Comparison of ENCODE assay signal across 8 cellular contexts in the genomic region with DNA sequence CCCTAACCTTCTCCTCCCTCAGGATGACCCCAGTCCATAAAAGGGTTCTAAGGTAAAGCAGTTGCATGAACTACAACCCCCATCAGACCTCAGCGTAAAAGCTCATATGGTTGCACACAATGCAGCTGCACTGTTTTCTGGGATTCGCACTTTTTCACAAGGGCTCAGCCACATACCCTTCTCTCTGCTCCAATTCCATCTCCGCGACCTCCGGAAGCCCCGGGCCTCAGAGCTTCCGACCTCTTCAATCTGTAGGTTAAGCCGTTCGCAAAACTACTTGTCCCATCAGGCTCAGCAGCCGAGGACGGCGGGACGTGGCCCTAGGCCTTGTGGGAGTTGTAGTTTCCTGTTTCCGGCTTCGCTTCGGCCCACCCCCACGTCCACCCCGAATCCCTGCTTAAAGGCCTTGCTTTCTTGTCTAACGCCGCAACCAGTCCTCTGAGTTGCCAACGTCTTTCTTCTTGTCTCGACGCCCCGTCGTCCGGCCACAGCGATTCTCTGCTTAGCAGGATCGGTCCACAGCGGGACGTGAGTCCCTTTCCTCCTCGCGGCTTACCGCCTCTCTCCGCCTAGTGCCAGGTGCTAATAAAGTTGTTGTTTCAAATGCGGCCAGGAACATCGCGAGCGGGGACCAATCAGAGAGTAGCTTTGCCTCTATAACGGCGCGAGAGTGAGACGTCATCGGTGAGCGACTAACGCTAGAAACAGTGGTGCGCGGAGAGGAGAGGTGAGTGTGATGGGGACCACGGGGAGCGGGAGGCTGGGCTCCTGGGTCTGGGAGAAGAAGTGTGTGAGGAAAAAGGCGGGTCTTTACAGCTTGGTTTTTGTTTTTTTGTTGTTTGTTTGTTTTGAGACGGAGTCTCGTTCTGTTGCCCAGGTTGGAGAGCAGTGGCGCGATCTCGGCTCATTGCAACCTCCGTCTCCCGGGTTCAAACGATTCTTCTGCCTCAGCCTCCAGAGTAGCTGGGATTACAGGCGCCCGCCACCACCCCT.
A peak's percentile ranks its signal among the peaks of the same experiment; 100 is the strongest.
DNase-seq lines count a peak whose midpoint lies in the region; ATAC-seq and TF ChIP-seq lines count a peak whose summit lies in the region.

A gene with protein sequence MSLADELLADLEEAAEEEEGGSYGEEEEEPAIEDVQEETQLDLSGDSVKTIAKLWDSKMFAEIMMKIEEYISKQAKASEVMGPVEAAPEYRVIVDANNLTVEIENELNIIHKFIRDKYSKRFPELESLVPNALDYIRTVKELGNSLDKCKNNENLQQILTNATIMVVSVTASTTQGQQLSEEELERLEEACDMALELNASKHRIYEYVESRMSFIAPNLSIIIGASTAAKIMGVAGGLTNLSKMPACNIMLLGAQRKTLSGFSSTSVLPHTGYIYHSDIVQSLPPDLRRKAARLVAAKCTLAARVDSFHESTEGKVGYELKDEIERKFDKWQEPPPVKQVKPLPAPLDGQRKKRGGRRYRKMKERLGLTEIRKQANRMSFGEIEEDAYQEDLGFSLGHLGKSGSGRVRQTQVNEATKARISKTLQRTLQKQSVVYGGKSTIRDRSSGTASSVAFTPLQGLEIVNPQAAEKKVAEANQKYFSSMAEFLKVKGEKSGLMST (plus strand): TSS at position 684 of the 993 bp plus-strand sequence. CDS start 2,525 bp downstream, outside the sequence.
A gene with protein sequence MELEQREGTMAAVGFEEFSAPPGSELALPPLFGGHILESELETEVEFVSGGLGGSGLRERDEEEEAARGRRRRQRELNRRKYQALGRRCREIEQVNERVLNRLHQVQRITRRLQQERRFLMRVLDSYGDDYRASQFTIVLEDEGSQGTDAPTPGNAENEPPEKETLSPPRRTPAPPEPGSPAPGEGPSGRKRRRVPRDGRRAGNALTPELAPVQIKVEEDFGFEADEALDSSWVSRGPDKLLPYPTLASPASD (minus strand): TSS at position 587 of the 993 bp plus-strand sequence. CDS start 388 bp downstream, at position 199.

- no peak for TF ChIP-seq CTCF in AG09319 (IDR thresholded peaks at IDR 0.05; ENCODE audit: low read depth, low read length)

- ATAC-seq in GM19035 (IDR thresholded peaks at IDR 0.05; ENCODE audit: unreplicated experiment) (peak; percentile 86), HG03354 (IDR thresholded peaks at IDR 0.05; ENCODE audit: poor library complexity, severe bottlenecking, unreplicated experiment) (peak; percentile 84)
- peak; percentile 93 to 94 for ATAC-seq in activated CD4-positive, CD25-positive, alpha-beta regulatory T cell treated with anti-CD3 and anti-CD28 coated beads, Interleukin-2, amount 50 U/mL, for 24 hours

- peak; percentile 88 for DNase-seq in AG09319 (ENCODE audit: extremely low read depth, low read depth)
- DNase-seq in NCI-H446 treated with DMSO at 0.1 percent for 48 hours (lab: John Stamatoyannopoulos, UW): peak; percentile 97
- DNase-seq in cerebellar cortex (ENCODE audit: low spot score): peak; percentile 98
- DNase-seq in islet precursor cell: peak; percentile 97
- DNase-seq in stimulated activated CD4-positive, alpha-beta T cell treated with anti-CD3 and anti-CD28 coated beads, Interleukin-12 subunit alpha, Interleukin-12 subunit beta, amount 100 ng/mL, for 48 hours (ENCODE audit: low read depth in 2 of 3, low spot score in 1 of 3): peak; percentile 93 to 96 (median 95)

Comparison
In these comparisons a context has a peak if more than half of its experiments do, and no peak if none do; other contexts are left out.
1. Peak in every context shown above with its lines: DNase-seq and ATAC-seq.